ENCODE assay signal across 8 cellular contexts in genomic region chr2:228678110-228678509, GRCh38.
"Had no signal": no experiment of that assay in that cellular context is flagged by ENCODE, and none has a peak within 500 bp of the region (broad histone marks: within the 10 kb centered on the region; RNA-seq: fewer than 3 reads in every experiment).

No MANE protein-coding gene starts in this region.

- H3K9ac ChIP-seq: GM23248, KMS-11 had no signal

- H3K4me3 ChIP-seq: GM23248 had no signal

- DNase-seq: GOT3, H9, Karpas-422, KBM-7 had no signal

- H2AFZ ChIP-seq: GM23248 had no signal

- FAIRE-seq: H54, HTR-8/SVneo had no signal

- H3K4me2 ChIP-seq: KMS-11 had no signal

- H3K27ac ChIP-seq: GM23248, KMS-11 had no signal
